ENCODE assay signal across 14 cellular contexts in genomic region chr2:232446266-232446777, GRCh38. TPM values are rescaled to one million over a fixed set of nuclear protein-coding genes. Genes with fewer than 3 reads are reported as not detected.
A peak's percentile ranks its signal among the peaks of the same experiment; 100 is the strongest.
DNase-seq lines count a peak whose midpoint lies in the region; ATAC-seq and TF ChIP-seq lines count a peak whose summit lies in the region.
"Not testable (repeated sequence)": the region's sequence is repeated elsewhere in the genome, so short reads cannot be mapped to it uniquely, and the experiment has no call there.
"Had no signal": no experiment of that assay in that cellular context is flagged by ENCODE, and none has a peak within 500 bp of the region (broad histone marks: within the 10 kb centered on the region; RNA-seq: fewer than 3 reads in every experiment).

No MANE protein-coding gene starts in this region.

- H3K56ac ChIP-seq in H9 (ENCODE audit: insufficient read length, low read depth, low read length) = not testable (repeated sequence)

- not testable (repeated sequence) for H3K14ac ChIP-seq in H9 (ENCODE audit: insufficient read depth, low read length)

- not testable (repeated sequence) for H3K27me3 ChIP-seq in H9 (ENCODE audit: insufficient read depth, low read length); PC-3 (ENCODE audit: low read length)

- POLR2A ChIA-PET in PC-3 (lab: Charles Lee; ENCODE audit: unreplicated experiment) = not testable (repeated sequence)

- H3K4me3 ChIP-seq in PC-3 (ENCODE audit: low read length) = not testable (repeated sequence)

- H3K4me3 Mint-ChIP-seq in CD14-positive monocyte; H9; activated T-cell treated with anti-CD3 and anti-CD28 coated beads, Interleukin-2, amount 50 U/mL, for 72 hours; effector memory CD8-positive, alpha-beta T cell; naive B cell; stimulated activated effector memory CD8-positive, alpha-beta T cell treated with anti-CD3 and anti-CD28 coated beads, Interleukin-12 subunit alpha, Interleukin-12 subunit beta, amount 100 ng/mL, for 72 hours: not testable (repeated sequence)

- CTCF ChIA-PET in PC-3 (lab: Charles Lee) = not testable (repeated sequence)

- H2BK20ac ChIP-seq in H9 (ENCODE audit: low read depth, low read length, poor library complexity, severe bottlenecking) = not testable (repeated sequence)

- not testable (repeated sequence) for H3K27me3 Mint-ChIP-seq in CD14-positive monocyte (ENCODE audit: low read depth in 3 of 3); H9 (ENCODE audit: low read depth); activated T-cell treated with anti-CD3 and anti-CD28 coated beads, Interleukin-2, amount 50 U/mL, for 72 hours (ENCODE audit: low read depth)
- H3K27me3 Mint-ChIP-seq in effector memory CD8-positive, alpha-beta T cell = peaks cover 0 to 18% of the 10 kb centered on the region in 2 donors
- H3K27me3 Mint-ChIP-seq in naive B cell = peaks cover 0 to 18% (median under 1%) of the 10 kb centered on the region in 3 donors

- not testable (repeated sequence) for H3K79me1 ChIP-seq in H9 (ENCODE audit: insufficient read depth, low read depth, low read length, poor library complexity, severe bottlenecking)

- H3T11ph ChIP-seq in H9 (ENCODE audit: low read length) = not testable (repeated sequence)

- H4K20me1 ChIP-seq in H9 (ENCODE audit: control insufficient read depth, insufficient read depth, insufficient read length); PC-3 (ENCODE audit: low read length): not testable (repeated sequence)

- not testable (repeated sequence) for H3K4me1 Mint-ChIP-seq in CD14-positive monocyte; H9; activated T-cell treated with anti-CD3 and anti-CD28 coated beads, Interleukin-2, amount 50 U/mL, for 72 hours (ENCODE audit: low read depth); effector memory CD8-positive, alpha-beta T cell (ENCODE audit: low read depth in 2 of 2); naive B cell; stimulated activated effector memory CD8-positive, alpha-beta T cell treated with anti-CD3 and anti-CD28 coated beads, Interleukin-12 subunit alpha, Interleukin-12 subunit beta, amount 100 ng/mL, for 72 hours

- H3K36me3 Mint-ChIP-seq in CD14-positive monocyte; H9 (ENCODE audit: insufficient read depth in 1 of 3, low read depth in 3 of 3); activated T-cell treated with anti-CD3 and anti-CD28 coated beads, Interleukin-2, amount 50 U/mL, for 72 hours (ENCODE audit: insufficient read depth in 2 of 2); effector memory CD8-positive, alpha-beta T cell (ENCODE audit: insufficient read depth); naive B cell; stimulated activated effector memory CD8-positive, alpha-beta T cell treated with anti-CD3 and anti-CD28 coated beads, Interleukin-12 subunit alpha, Interleukin-12 subunit beta, amount 100 ng/mL, for 72 hours: not testable (repeated sequence)

- H3K18ac ChIP-seq in H9 (ENCODE audit: insufficient read length, low read depth, low read length) = not testable (repeated sequence)

- H3K27ac ChIP-seq in H9 (ENCODE audit: insufficient read length, low read depth, low read length); PC-3 (ENCODE audit: low read length): not testable (repeated sequence)

- not testable (repeated sequence) for H4K5ac ChIP-seq in H9 (ENCODE audit: insufficient read length, low read depth, low read length)

- H4K91ac ChIP-seq in H9 (ENCODE audit: insufficient read length, low read depth, low read length) = not testable (repeated sequence)

- not testable (repeated sequence) for H3K79me2 ChIP-seq in H9 (ENCODE audit: insufficient read depth, low read length); PC-3 (ENCODE audit: low read length)

- not testable (repeated sequence) for H3F3A ChIP-seq in PC-3 (ENCODE audit: low read length, unreplicated experiment)

- DNase-seq in CD14-positive monocyte (ENCODE audit: low spot score); PC-3; activated T-cell treated with anti-CD3 and anti-CD28 coated beads, Interleukin-2, amount 50 U/mL, for 72 hours; effector memory CD8-positive, alpha-beta T cell; naive B cell; stimulated activated effector memory CD8-positive, alpha-beta T cell treated with anti-CD3 and anti-CD28 coated beads, Interleukin-12 subunit alpha, Interleukin-12 subunit beta, amount 100 ng/mL, for 72 hours (ENCODE audit: low spot score in 2 of 2): not testable (repeated sequence)
- DNase-seq in H9 = peak; percentile 36
- DNase-seq in iPS-NIHi11 (ENCODE audit: low spot score) = peak; percentile 35

- not testable (repeated sequence) for H3K9me3 ChIP-seq in H9 (ENCODE audit: control insufficient read depth, low read depth, low read length); PC-3 (ENCODE audit: low read length)

- H2BK12ac ChIP-seq in H9 (ENCODE audit: insufficient read length, low read depth, low read length) = not testable (repeated sequence)

- H3K9me3 Mint-ChIP-seq in CD14-positive monocyte; H9; activated T-cell treated with anti-CD3 and anti-CD28 coated beads, Interleukin-2, amount 50 U/mL, for 72 hours; effector memory CD8-positive, alpha-beta T cell; naive B cell; stimulated activated effector memory CD8-positive, alpha-beta T cell treated with anti-CD3 and anti-CD28 coated beads, Interleukin-12 subunit alpha, Interleukin-12 subunit beta, amount 100 ng/mL, for 72 hours: not testable (repeated sequence)

- not testable (repeated sequence) for H3K23ac ChIP-seq in H9 (ENCODE audit: insufficient read length, low read depth, low read length)

- not testable (repeated sequence) for H3K4ac ChIP-seq in H9 (ENCODE audit: low read depth, low read length)

- ATAC-seq in PC-3 (0 out of 2 replicates have a peak, but pooled peaks have one; percentile 21), naive B cell (ENCODE audit: low read depth in 2 of 2) (peak; percentile 32 to 40)
- ATAC-seq in activated T-cell treated with anti-CD3 and anti-CD28 coated beads, Interleukin-2, amount 50 U/mL, for 72 hours (replicated peaks in 1 of 2) = peak; percentile 61
- peak; percentile 48 for ATAC-seq in effector memory CD8-positive, alpha-beta T cell (replicated peaks)
- peak; percentile 39 for ATAC-seq in stimulated activated effector memory CD8-positive, alpha-beta T cell treated with anti-CD3 and anti-CD28 coated beads, Interleukin-12 subunit alpha, Interleukin-12 subunit beta, amount 100 ng/mL, for 72 hours

- not testable (repeated sequence) for H3K9ac ChIP-seq in H9 (ENCODE audit: extremely low read depth, insufficient read length, low read length); PC-3 (ENCODE audit: low read length)

- intact Hi-C loops in CD14-positive monocyte (cut with micrococcal nuclease); PC-3 (cut with micrococcal nuclease): not testable (repeated sequence)

- H2BK120ac ChIP-seq in H9 (ENCODE audit: low read depth, low read length, poor library complexity, severe bottlenecking) = not testable (repeated sequence)

- peak; percentile 27 for TF ChIP-seq CTCF in CD14-positive monocyte (IDR thresholded peaks at IDR 0.05)
- peak; percentile 52 for TF ChIP-seq CTCF in H9 (conservative IDR thresholded peaks at IDR 0.05)
- TF ChIP-seq CTCF in PC-3 (conservative IDR thresholded peaks at IDR 0.05; ENCODE audit: low read depth, low read length) = not testable (repeated sequence)

- H2BK5ac ChIP-seq in H9 (ENCODE audit: insufficient read length, low read length) = not testable (repeated sequence)

- H3K9me2 ChIP-seq in PC-3 (replicated peaks; ENCODE audit: low read length) = not testable (repeated sequence)

- H3K36me3 ChIP-seq in PC-3 (ENCODE audit: low read depth, low read length) = not testable (repeated sequence)

- H3K4me1 ChIP-seq in H9 (ENCODE audit: insufficient read depth, low read length); PC-3 (ENCODE audit: insufficient read depth, low read length): not testable (repeated sequence)

- H3K27ac Mint-ChIP-seq in CD14-positive monocyte; H9; activated T-cell treated with anti-CD3 and anti-CD28 coated beads, Interleukin-2, amount 50 U/mL, for 72 hours; effector memory CD8-positive, alpha-beta T cell; naive B cell; stimulated activated effector memory CD8-positive, alpha-beta T cell treated with anti-CD3 and anti-CD28 coated beads, Interleukin-12 subunit alpha, Interleukin-12 subunit beta, amount 100 ng/mL, for 72 hours: not testable (repeated sequence)

- BruUV-seq in PC-3 (replicated peaks; lab: Mats Ljungman, UMichigan) = not testable (repeated sequence)

- not testable (repeated sequence) for H2AFZ ChIP-seq in H9 (ENCODE audit: low read length); PC-3 (ENCODE audit: low read length)

- not testable (repeated sequence) for H3K23me2 ChIP-seq in H9 (ENCODE audit: insufficient read length, low read depth, low read length, poor library complexity, severe bottlenecking)

- WGBS in H9 (ENCODE audit: extremely low coverage, insufficient read length, low lambda C conversion rate) = no CpG with 5 or more reads among the region's 9 CpGs

- not testable (repeated sequence) for H2BK15ac ChIP-seq in H9 (ENCODE audit: low read depth, low read length)

- H4K8ac ChIP-seq in H9 (replicated peaks; ENCODE audit: insufficient read length, low read depth, low read length) = not testable (repeated sequence)

- H3K4me2 ChIP-seq in H9 (ENCODE audit: insufficient read depth, insufficient read length, low read length); PC-3 (ENCODE audit: low read length): not testable (repeated sequence)

- not testable (repeated sequence) for H2AK5ac ChIP-seq in H9 (ENCODE audit: insufficient read length, low read length)

RNA-seq across cellular contexts. Expression of gene ALPI, which starts 9.6 kb away (rescaled TPM):
- polyA plus RNA-seq in CD14-positive monocyte = not detected
- not detected in 2 replicates for total RNA-seq in H9 (2021)
- not detected in 2 replicates for total RNA-seq in PC-3 (2014; rRNA removed)
- not detected for total RNA-seq in activated T-cell treated with anti-CD3 and anti-CD28 coated beads, Interleukin-2, amount 50 U/mL, for 72 hours
- polyA plus RNA-seq in naive B cell (ENCODE audit: low read depth in 6 of 6) = not detected
- total RNA-seq: activated T-helper 1 cell treated with anti-CD3 and anti-CD28 coated beads, Interleukin-12 subunit alpha, Interleukin-12 subunit beta, Interleukin-2, Interleukin-4 antibody, amounts not matched to agents 30 ng/mL and 10 ng/mL and 1 ng/mL, durations not matched to agents 14 hours and 24 hours and 36 hours; frontal cortex; G401; lung microvascular endothelial cell; sigmoid colon; T-cell had no signal

RNA-seq across cellular contexts. Expression of gene ALPG, which starts 39.7 kb away (rescaled TPM):
- polyA plus RNA-seq in CD14-positive monocyte = not detected
- 1.3 and 1.4 TPM in 2 replicates for total RNA-seq in H9 (2021)
- total RNA-seq in PC-3 (2014; rRNA removed) = 0.12 and 0.18 TPM in 2 replicates
- total RNA-seq in activated T-cell treated with anti-CD3 and anti-CD28 coated beads, Interleukin-2, amount 50 U/mL, for 72 hours = not detected
- not detected for polyA plus RNA-seq in naive B cell (ENCODE audit: low read depth in 6 of 6)
- total RNA-seq: activated T-helper 1 cell treated with anti-CD3 and anti-CD28 coated beads, Interleukin-12 subunit alpha, Interleukin-12 subunit beta, Interleukin-2, Interleukin-4 antibody, amounts not matched to agents 30 ng/mL and 10 ng/mL and 1 ng/mL, durations not matched to agents 14 hours and 24 hours and 36 hours; frontal cortex; lung microvascular endothelial cell; sigmoid colon had no signal

RNA-seq across cellular contexts. Expression of gene ECEL1, which starts 41.3 kb away (rescaled TPM):
- polyA plus RNA-seq in CD14-positive monocyte (not detected), naive B cell (ENCODE audit: low read depth in 6 of 6) (not detected)
- total RNA-seq in H9 (2021) (8.2 and 8.4 TPM in 2 replicates), PC-3 (2014; rRNA removed) (not detected in 2 replicates)
- total RNA-seq in activated T-cell treated with anti-CD3 and anti-CD28 coated beads, Interleukin-2, amount 50 U/mL, for 72 hours = 1 to 10 TPM; 1.8 to 2.5 TPM
- total RNA-seq: activated T-helper 1 cell treated with anti-CD3 and anti-CD28 coated beads, Interleukin-12 subunit alpha, Interleukin-12 subunit beta, Interleukin-2, Interleukin-4 antibody, amounts not matched to agents 30 ng/mL and 10 ng/mL and 1 ng/mL, durations not matched to agents 14 hours and 24 hours and 36 hours; lung microvascular endothelial cell had no signal
